10 cellular contexts compared by ENCODE assay signal in genomic region chr1:109802136-109802900, GRCh38. TPM values are rescaled to one million over a fixed set of nuclear protein-coding genes. Genes with fewer than 3 reads are reported as not detected.
A peak's percentile ranks its signal among the peaks of the same experiment; 100 is the strongest.
DNase-seq lines count a peak whose midpoint lies in the region; TF ChIP-seq lines count a peak whose summit lies in the region.
"Had no signal": no experiment of that assay in that cellular context is flagged by ENCODE, and none has a peak within 500 bp of the region (broad histone marks: within the 10 kb centered on the region; RNA-seq: fewer than 3 reads in every experiment).

No MANE protein-coding gene starts in this region.

- no peaks in the 10 kb centered on the region for H3K36me3 Mint-ChIP-seq in activated naive CD8-positive, alpha-beta T cell
- H3K36me3 Mint-ChIP-seq in Caco-2 (ENCODE audit: insufficient read depth, unreplicated experiment) = peaks cover 4% of the 10 kb centered on the region

- H3K27ac ChIP-seq in muscle layer of duodenum (ENCODE audit: low read length) = peak overlapping the region; percentile 67
- peak overlapping the region; percentile 30 to 48 for H3K27ac ChIP-seq in tibial artery

- peak overlapping the region; percentile 89 for H3K27ac Mint-ChIP-seq in activated naive CD8-positive, alpha-beta T cell
- no peak overlapping the region for H3K27ac Mint-ChIP-seq in Caco-2 (ENCODE audit: unreplicated experiment)

- POLR2A ChIA-PET in Caco-2 (lab: Charles Lee) = no interaction called here

- TF ChIP-seq CTCF in tibial artery (IDR thresholded peaks at IDR 0.05) (no peak), Caco-2 (IDR thresholded peaks at IDR 0.05; ENCODE audit: insufficient read depth in 1 of 2, low read depth in 1 of 2, low read length in 1 of 2, severe bottlenecking in 1 of 2, unreplicated experiment in 1 of 2) (no peak)

- H3K27me3 Mint-ChIP-seq in activated naive CD8-positive, alpha-beta T cell = no peaks in the 10 kb centered on the region
- no peaks in the 10 kb centered on the region for H3K27me3 Mint-ChIP-seq in Caco-2 (ENCODE audit: insufficient read depth, unreplicated experiment)

- H3K4me1 ChIP-seq in muscle layer of duodenum (ENCODE audit: control insufficient read depth in 1 of 2, insufficient read depth in 2 of 2, low read length in 2 of 2) = peaks cover 5 to 22% of the 10 kb centered on the region in 2 donors
- H3K4me1 ChIP-seq in tibial artery = peaks cover 0 to 24% (median 20%) of the 10 kb centered on the region in 4 donors
- H3K4me1 ChIP-seq in Caco-2 = no peaks in the 10 kb centered on the region

- intact Hi-C loops in tibial artery (cut with DNase I; ENCODE audit: low total_unique reads) (no loop called here), Caco-2 (cut with micrococcal nuclease; ENCODE audit: unreplicated experiment) (no loop called here)

- peaks cover 73% of the 10 kb centered on the region for H3K4me1 Mint-ChIP-seq in activated naive CD8-positive, alpha-beta T cell (ENCODE audit: low read depth)
- no peaks in the 10 kb centered on the region for H3K4me1 Mint-ChIP-seq in Caco-2 (ENCODE audit: low read depth, unreplicated experiment)

- DNase-seq in activated CD4-positive, alpha-beta T cell treated with anti-CD3 and anti-CD28 coated beads for 4 hours = peak; percentile 43 to 46
- DNase-seq in tibial artery (peak in 1 of 2 donors; percentile 54), anterior cingulate cortex (lab: John Stamatoyannopoulos, UW) (no peak), DMS 273 (lab: John Stamatoyannopoulos, UW; ENCODE audit: unreplicated experiment) (no peak), Caco-2 (no peak)
- DNase-seq: NCI-H1105 treated with DMSO at 0.1 percent for 48 hours had no signal

- H3K4me3 Mint-ChIP-seq in activated naive CD8-positive, alpha-beta T cell = peak overlapping the region; percentile 72
- no peak overlapping the region for H3K4me3 Mint-ChIP-seq in Caco-2 (ENCODE audit: unreplicated experiment)

- H3K4me3 ChIP-seq in muscle layer of duodenum (ENCODE audit: low read depth in 1 of 2, low read length in 2 of 2) (no peak overlapping the region), tibial artery (no peak overlapping the region), Caco-2 (ENCODE audit: low read depth, low read length) (no peak overlapping the region)

- H3K36me3 ChIP-seq in muscle layer of duodenum (ENCODE audit: control insufficient read depth in 1 of 2, insufficient read depth in 2 of 2, low read length in 2 of 2) = no peaks in the 10 kb centered on the region
- H3K36me3 ChIP-seq in tibial artery = no peaks in the 10 kb centered on the region
- no peaks in the 10 kb centered on the region for H3K36me3 ChIP-seq in Caco-2 (ENCODE audit: control insufficient read depth, insufficient read depth, low read length)

- no peaks in the 10 kb centered on the region for H3K27me3 ChIP-seq in muscle layer of duodenum (ENCODE audit: low read depth, low read length)
- no peaks in the 10 kb centered on the region for H3K27me3 ChIP-seq in tibial artery
- H3K27me3 ChIP-seq in Caco-2 (replicated peaks; ENCODE audit: control insufficient read depth, insufficient read depth, low read length) = no peaks in the 10 kb centered on the region

- CTCF ChIA-PET in Caco-2 (lab: Charles Lee) = no interaction called here

- no TSS peak for BruUV-seq in Caco-2 (replicated peaks; lab: Mats Ljungman, UMichigan)

- H3K9me3 Mint-ChIP-seq in activated naive CD8-positive, alpha-beta T cell (ENCODE audit: low read depth) = no peaks in the 10 kb centered on the region
- no peaks in the 10 kb centered on the region for H3K9me3 Mint-ChIP-seq in Caco-2 (ENCODE audit: unreplicated experiment)

- H3K9me3 ChIP-seq in muscle layer of duodenum (ENCODE audit: control insufficient read depth in 1 of 2, low read length in 2 of 2) (no peaks in the 10 kb centered on the region), tibial artery (no peaks in the 10 kb centered on the region), Caco-2 (no peaks in the 10 kb centered on the region)

RNA-seq across cellular contexts. Expression of gene EPS8L3, which starts 38.6 kb away (rescaled TPM):
- 15.3 and 18.5 TPM in 2 replicates for total RNA-seq in Caco-2 (2022)
- total RNA-seq: epithelial cell of proximal tubule, mononuclear cell had no signal

Comparison
In these comparisons a context has a peak if more than half of its experiments do, and no peak if none do; other contexts are left out.
1. DNase-seq: peak in activated CD4-positive, alpha-beta T cell treated with anti-CD3 and anti-CD28 coated beads for 4 hours (2 of 2); none in anterior cingulate cortex (0 of 58), DMS 273 (single experiment) and Caco-2 (0 of 2).